In the genomic region with DNA sequence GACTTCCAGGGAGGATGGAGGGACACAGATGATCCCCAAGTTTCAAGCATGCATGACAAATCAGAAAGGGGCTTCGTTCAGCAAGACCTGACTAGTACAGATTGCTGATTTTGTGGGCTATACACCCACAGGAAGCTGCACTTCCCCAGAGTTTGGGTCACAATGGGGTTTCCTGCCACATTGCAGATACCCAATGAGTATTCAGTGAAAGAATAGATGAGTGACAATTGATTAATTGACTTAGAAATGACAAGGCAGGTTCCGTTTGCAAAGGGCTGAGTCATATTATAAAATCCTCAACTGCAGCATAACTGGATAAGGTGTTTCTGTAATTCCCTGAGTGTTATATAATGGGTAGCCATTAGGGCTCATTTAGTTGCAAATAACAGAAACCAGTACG, we compare ENCODE assay signal across 18 cellular contexts.
A peak's percentile ranks its signal among the peaks of the same experiment; 100 is the strongest.
DNase-seq lines count a peak whose midpoint lies in the region; ATAC-seq, FAIRE-seq and TF ChIP-seq lines count a peak whose summit lies in the region.
"Had no signal": no experiment of that assay in that cellular context is flagged by ENCODE, and none has a peak within 500 bp of the region (broad histone marks: within the 10 kb centered on the region; RNA-seq: fewer than 3 reads in every experiment).

No MANE protein-coding gene starts in this region.

- peak; percentile 9 for FAIRE-seq in GM12892 (lab: Jason Lieb, UNC)
- FAIRE-seq: A204.1 had no signal

- no peaks in the 10 kb centered on the region for H3K27me3 ChIP-seq in upper lobe of right lung
- H3K27me3 ChIP-seq in breast epithelium, result peaks cover 0 to 7% of the 10 kb centered on the region in 2 donors
- H3K27me3 ChIP-seq: cardiac muscle cell, upper lobe of left lung had no signal

- H3K4me3 ChIP-seq in upper lobe of right lung, result no peak overlapping the region
- no peak overlapping the region for H3K4me3 ChIP-seq in breast epithelium
- H3K4me3 ChIP-seq: cardiac muscle cell, heart right ventricle, upper lobe of left lung had no signal

- no peaks in the 10 kb centered on the region for H3K9me3 ChIP-seq in upper lobe of right lung
- no peaks in the 10 kb centered on the region for H3K9me3 ChIP-seq in breast epithelium
- H3K9me3 ChIP-seq: heart right ventricle, upper lobe of left lung had no signal

- H3K4me1 Mint-ChIP-seq in activated CD4-positive, alpha-beta T cell treated with anti-CD3 and anti-CD28 coated beads for 36 hours, result peaks cover 13% of the 10 kb centered on the region

- no peaks in the 10 kb centered on the region for H3K9me3 Mint-ChIP-seq in activated CD4-positive, alpha-beta T cell treated with anti-CD3 and anti-CD28 coated beads for 36 hours (ENCODE audit: low read depth)
- H3K9me3 Mint-ChIP-seq: T-helper 1 cell treated with Interleukin-12 subunit alpha and Interleukin-12 subunit beta and Interleukin-4 antibody, amounts not matched to agents 30 μg/mL and 1 μg/mL, for 36 hours had no signal

- H3K36me3 Mint-ChIP-seq in activated CD4-positive, alpha-beta T cell treated with anti-CD3 and anti-CD28 coated beads for 36 hours (ENCODE audit: low read depth), result no peaks in the 10 kb centered on the region

- DNase-seq in activated CD4-positive, alpha-beta T cell treated with anti-CD3 and anti-CD28 coated beads for 36 hours, result peak; percentile 18
- DNase-seq in activated CD4-positive, alpha-beta T cell treated with anti-CD3 and anti-CD28 coated beads for 4 hours, result no peak
- no peak for DNase-seq in GM12892 (ENCODE audit: insufficient read length)
- peak; percentile 32 for DNase-seq in UCSD-AML1 (lab: John Stamatoyannopoulos, UW; ENCODE audit: unreplicated experiment)
- DNase-seq in lung microvascular endothelial cell (ENCODE audit: low read depth in 2 of 2), result peak; percentile 13 to 63
- DNase-seq in upper lobe of right lung, result no peak
- DNase-seq in breast epithelium (ENCODE audit: low spot score in 2 of 2), result no peak
- no peak for DNase-seq in COLO829 (ENCODE audit: low spot score)
- DNase-seq: activated CD8-positive, alpha-beta memory T cell treated with anti-CD3 and anti-CD28 coated beads for 24 hours; effector CD4-positive, alpha-beta T cell; H7; heart right ventricle; MM.1S; NCI-H774; upper lobe of left lung had no signal

- H3K27ac Mint-ChIP-seq in activated CD4-positive, alpha-beta T cell treated with anti-CD3 and anti-CD28 coated beads for 36 hours, result no peak overlapping the region
- H3K27ac Mint-ChIP-seq: T-helper 1 cell treated with Interleukin-12 subunit alpha and Interleukin-12 subunit beta and Interleukin-4 antibody, amounts not matched to agents 30 μg/mL and 1 μg/mL, for 36 hours had no signal

- no peak for TF ChIP-seq POLR2A in GM12892 (IDR thresholded peaks at IDR 0.05; ENCODE audit: low read depth, low read length)
- TF ChIP-seq POLR2A in breast epithelium (IDR thresholded peaks at IDR 0.05), result no peak

- peak; percentile 64 for ATAC-seq in activated CD4-positive, alpha-beta T cell treated with anti-CD3 and anti-CD28 coated beads for 36 hours
- no peak for ATAC-seq in upper lobe of right lung
- ATAC-seq: heart right ventricle had no signal

- CTCF ChIA-PET in activated CD4-positive, alpha-beta T cell treated with anti-CD3 and anti-CD28 coated beads for 36 hours (lab: Charles Lee), result interaction anchor here (0.6 to 1.2 kb wide), 3 partner anchors 17 to 145 kb away, joined by 3 read pairs; no protein-coding TSS in a partner anchor

- no peaks in the 10 kb centered on the region for H3K36me3 ChIP-seq in upper lobe of right lung
- no peaks in the 10 kb centered on the region for H3K36me3 ChIP-seq in breast epithelium
- H3K36me3 ChIP-seq: cardiac muscle cell, heart right ventricle, upper lobe of left lung had no signal

- H3K4me3 Mint-ChIP-seq in activated CD4-positive, alpha-beta T cell treated with anti-CD3 and anti-CD28 coated beads for 36 hours, result no peak overlapping the region
- H3K4me3 Mint-ChIP-seq: T-helper 1 cell treated with Interleukin-12 subunit alpha and Interleukin-12 subunit beta and Interleukin-4 antibody, amounts not matched to agents 30 μg/mL and 1 μg/mL, for 36 hours had no signal

- POLR2A ChIA-PET in activated CD4-positive, alpha-beta T cell treated with anti-CD3 and anti-CD28 coated beads for 36 hours (lab: Charles Lee), result no interaction called here

- intact Hi-C loops in activated CD4-positive, alpha-beta T cell treated with anti-CD3 and anti-CD28 coated beads for 36 hours (cut with DNase I, micrococcal nuclease), result no loop called here
- intact Hi-C loops in upper lobe of right lung (cut with DNase I), result no loop called here
- intact Hi-C loops in breast epithelium (cut with DNase I; ENCODE audit: low total_unique reads), result no loop called here

- TF ChIP-seq CTCF in upper lobe of right lung (IDR thresholded peaks at IDR 0.05) (no peak), breast epithelium (IDR thresholded peaks at IDR 0.05) (no peak)

- H3K27me3 Mint-ChIP-seq in activated CD4-positive, alpha-beta T cell treated with anti-CD3 and anti-CD28 coated beads for 36 hours, result no peaks in the 10 kb centered on the region

- H3K27ac ChIP-seq in upper lobe of right lung (no peak overlapping the region), breast epithelium (no peak overlapping the region)
- H3K27ac ChIP-seq: cardiac muscle cell, heart right ventricle, upper lobe of left lung had no signal

- H3K4me1 ChIP-seq in upper lobe of right lung (no peaks in the 10 kb centered on the region), breast epithelium (no peaks in the 10 kb centered on the region)

Comparison
In these comparisons a context has a peak if more than half of its experiments do, and no peak if none do; other contexts are left out.
1. DNase-seq: peak in activated CD4-positive, alpha-beta T cell treated with anti-CD3 and anti-CD28 coated beads for 36 hours (single experiment), UCSD-AML1 (single experiment) and lung microvascular endothelial cell (2 of 2); none in activated CD4-positive, alpha-beta T cell treated with anti-CD3 and anti-CD28 coated beads for 4 hours (0 of 2), GM12892 (single experiment), upper lobe of right lung (single experiment), breast epithelium (0 of 2) and COLO829 (single experiment).